10 cellular contexts compared by ENCODE assay signal in the genomic region with DNA sequence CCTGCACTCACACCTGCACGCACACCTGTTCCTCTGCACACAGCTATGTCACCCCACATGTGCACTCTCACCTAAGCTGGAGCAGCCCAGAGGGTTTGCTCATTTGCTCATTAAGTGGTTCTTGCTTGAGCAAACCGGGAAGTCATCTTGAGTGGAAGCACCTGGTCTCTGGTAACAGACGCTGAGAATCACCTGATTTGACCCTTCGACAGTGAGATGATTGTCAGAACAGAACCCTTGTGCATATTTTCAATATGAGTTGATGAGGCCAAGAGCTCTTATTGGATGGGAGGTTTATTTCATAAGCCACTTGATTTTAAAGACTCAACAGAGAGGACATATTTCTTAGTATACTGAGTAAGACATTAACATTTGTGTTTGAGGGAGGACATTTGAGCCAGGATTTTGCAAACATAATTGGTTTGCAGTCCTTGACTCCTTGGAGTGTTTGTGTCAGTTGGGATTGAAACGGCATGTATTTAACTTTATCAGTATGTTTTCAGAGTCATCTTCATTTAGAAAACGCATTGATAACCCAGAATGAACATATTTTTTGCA. TPM values are rescaled to one million over a fixed set of nuclear protein-coding genes. Genes with fewer than 3 reads are reported as not detected.
DNase-seq lines count a peak whose midpoint lies in the region; ATAC-seq and TF ChIP-seq lines count a peak whose summit lies in the region.
"Had no signal": no experiment of that assay in that cellular context is flagged by ENCODE, and none has a peak within 500 bp of the region (broad histone marks: within the 10 kb centered on the region; RNA-seq: fewer than 3 reads in every experiment).

No MANE protein-coding gene starts in this region.

- TF ChIP-seq CTCF in kidney epithelial cell (IDR thresholded peaks at IDR 0.05; ENCODE audit: insufficient read depth, low read length, poor library complexity, severe bottlenecking): no peak

- no peak overlapping the region for H3K4me3 ChIP-seq in kidney epithelial cell (ENCODE audit: low read depth, low read length)

- no peaks in the 10 kb centered on the region for H3K36me3 ChIP-seq in kidney epithelial cell (ENCODE audit: control insufficient read depth, insufficient read depth, low read length)

- ATAC-seq in HG03521 (IDR thresholded peaks at IDR 0.05; ENCODE audit: unreplicated experiment) (no peak), GM18868 (IDR thresholded peaks at IDR 0.05; ENCODE audit: unreplicated experiment) (no peak), GM21723 (IDR thresholded peaks at IDR 0.05; ENCODE audit: unreplicated experiment) (no peak)

- DNase-seq in ACHN (peak; percentile 48), HCEC 1CT (peak; percentile 35), NCI-H524 treated with DMSO at 0.1 percent for 48 hours (lab: John Stamatoyannopoulos, UW) (peak; percentile 81), kidney epithelial cell (ENCODE audit: low read depth) (peak; percentile 42), GM03348 (ENCODE audit: low spot score) (no peak)
- DNase-seq: CD8-positive, alpha-beta memory T cell; SK-N-SH had no signal

- in situ Hi-C loops in ACHN (cut with HindIII; ENCODE audit: low pct_ligation_motif_present, low pct_unique_long_range_greater_than_20kb, low sequenced_read_pairs): no loop called here

- peaks cover 16% of the 10 kb centered on the region for H3K27me3 ChIP-seq in kidney epithelial cell (ENCODE audit: control insufficient read depth, insufficient read depth, low read length)

RNA-seq across cellular contexts. Expression of a gene that starts 22.1 kb away (rescaled TPM):
- total RNA-seq in kidney epithelial cell: 80.9 and 87.6 TPM in 2 replicates
